ENCODE assay signal across 1 cellular context in genomic region chr11:46522682-46523281, GRCh38.
TF ChIP-seq lines count a peak whose summit lies in the region.

No MANE protein-coding gene starts in this region.

TF ChIP-seq in HEK293T, 16 proteins besides CTCF, POLR2A, EP300 and RAD21 (continued from another document):
- no peak for TF ChIP-seq L3MBTL2 (conservative IDR thresholded peaks at IDR 0.05)
- no peak for TF ChIP-seq TARDBP (IDR thresholded peaks at IDR 0.05)
- TF ChIP-seq CTBP1 (IDR thresholded peaks at IDR 0.05; ENCODE audit: borderline replicate concordance): no peak
- no peak for TF ChIP-seq ARNT (IDR thresholded peaks at IDR 0.05)
- TF ChIP-seq FOXA1 (IDR thresholded peaks at IDR 0.05): no peak
- TF ChIP-seq LEF1 (IDR thresholded peaks at IDR 0.05; ENCODE audit: borderline replicate concordance): no peak
- no peak for TF ChIP-seq ELF4 (IDR thresholded peaks at IDR 0.05)
- TF ChIP-seq NFRKB (IDR thresholded peaks at IDR 0.05): no peak
- TF ChIP-seq HDGF (IDR thresholded peaks at IDR 0.05; ENCODE audit: borderline replicate concordance): no peak
- no peak for TF ChIP-seq SUZ12 (IDR thresholded peaks at IDR 0.05)
